8 cellular contexts compared by ENCODE assay signal in the genomic region with DNA sequence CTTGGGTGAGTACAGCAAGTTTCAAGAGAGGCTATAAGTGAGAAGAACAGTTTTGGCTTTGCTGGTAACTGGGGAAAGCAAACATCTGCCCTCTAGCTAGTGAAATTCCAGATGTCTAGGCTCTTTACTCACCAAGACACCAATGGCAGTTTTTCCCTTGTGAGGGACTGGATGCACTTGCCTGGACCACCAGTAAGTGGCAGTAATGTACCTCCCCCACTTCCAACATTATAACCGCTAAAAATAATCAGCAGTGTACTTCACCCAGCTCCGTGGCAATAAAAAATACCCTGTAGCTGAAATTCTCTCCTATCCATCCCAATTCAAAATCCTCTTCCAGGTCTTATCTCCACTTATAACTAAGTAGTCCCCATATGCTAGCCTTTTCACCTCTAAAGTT.
DNase-seq lines count a peak whose midpoint lies in the region; ATAC-seq, FAIRE-seq and TF ChIP-seq lines count a peak whose summit lies in the region.

No MANE protein-coding gene starts in this region.

- DNase-seq in BE2C (peak; percentile 30), GM18507 (ENCODE audit: extremely low spot score, insufficient read length, low read depth) (peak; percentile 1), SK-N-MC (ENCODE audit: low read depth, low spot score) (peak; percentile 64), fibroblast of the aortic adventitia (ENCODE audit: low read depth) (peak; percentile 74), osteoblast (ENCODE audit: insufficient read length, low spot score, missing footprints) (peak; percentile 71), DMS153 treated with DMSO at 0.1 percent for 48 hours (lab: John Stamatoyannopoulos, UW; ENCODE audit: unreplicated experiment) (no peak)

- peak overlapping the region; percentile 28 for H2AFZ ChIP-seq in osteoblast (ENCODE audit: low read length)

- TF ChIP-seq CTCF in BE2C (IDR thresholded peaks at IDR 0.05; ENCODE audit: low read depth, low read length) (peak; percentile 82), fibroblast of the aortic adventitia (IDR thresholded peaks at IDR 0.05; ENCODE audit: insufficient read depth, low read length) (peak; percentile 94), osteoblast (IDR thresholded peaks at IDR 0.05; ENCODE audit: extremely low read depth, low read depth, low read length) (peak; percentile 95)

- peak; percentile 75 for ATAC-seq in HG03342 (IDR thresholded peaks at IDR 0.05; ENCODE audit: unreplicated experiment)
- ATAC-seq in GM21528 (IDR thresholded peaks at IDR 0.05; ENCODE audit: low FRiP score, unreplicated experiment), result no peak

- peak; percentile 57 for FAIRE-seq in GM18507 (lab: Jason Lieb, UNC)

- no peaks in the 10 kb centered on the region for H3K79me2 ChIP-seq in osteoblast (ENCODE audit: insufficient read depth, low read length)

- H3K27ac ChIP-seq in SK-N-MC (peak overlapping the region; percentile 60; the same call in 1 of the 2 replicates), osteoblast (ENCODE audit: low read depth, low read length) (no peak overlapping the region)

- H3K36me3 ChIP-seq in BE2C (no peaks in the 10 kb centered on the region), SK-N-MC (ENCODE audit: insufficient read depth, low read length) (no peaks in the 10 kb centered on the region), osteoblast (ENCODE audit: insufficient read depth, low read length) (no peaks in the 10 kb centered on the region)

- no peaks in the 10 kb centered on the region for H3K9me3 ChIP-seq in BE2C
- H3K9me3 ChIP-seq in SK-N-MC (ENCODE audit: low read depth, low read length), result no peaks in the 10 kb centered on the region
- no peaks in the 10 kb centered on the region for H3K9me3 ChIP-seq in osteoblast (ENCODE audit: low read depth, low read length)

- H4K20me1 ChIP-seq in osteoblast (ENCODE audit: insufficient read depth, low read length), result no peaks in the 10 kb centered on the region

- no peak overlapping the region for H3K9ac ChIP-seq in SK-N-MC (ENCODE audit: insufficient read length)

- H3K27me3 ChIP-seq in BE2C (no peaks in the 10 kb centered on the region), osteoblast (ENCODE audit: insufficient read depth, low read length) (no peaks in the 10 kb centered on the region)

- H3K4me2 ChIP-seq in osteoblast (ENCODE audit: insufficient read depth, low read length), result peak overlapping the region; percentile 58

- H3K4me3 ChIP-seq in BE2C (ENCODE audit: low read depth, low read length) (no peak overlapping the region), SK-N-MC (peak overlapping the region; percentile 22; the same call in 1 of the 2 replicates), fibroblast of the aortic adventitia (ENCODE audit: low read depth, low read length) (no peak overlapping the region), osteoblast (ENCODE audit: insufficient read depth, low read length) (peak overlapping the region; percentile 3)

- H3K4me1 ChIP-seq in BE2C (0 out of 2 replicates have a peak, but pooled peaks cover 4% of the 10 kb centered on the region), osteoblast (ENCODE audit: insufficient read depth, low read length) (no peaks in the 10 kb centered on the region)

Comparison
In these comparisons a context has a peak if more than half of its experiments do, and no peak if none do; other contexts are left out.
1. H3K4me3 ChIP-seq: peak in SK-N-MC (single experiment) and osteoblast (single experiment); none in BE2C (single experiment) and fibroblast of the aortic adventitia (single experiment).
2. Peak in every context shown above with its lines, with median percentiles within 50 percentile points of each other: CTCF ChIP-seq.